In genomic region chr18:13548106-13548819, GRCh38 we compare ENCODE assay signal across 15 cellular contexts.
DNase-seq lines count a peak whose midpoint lies in the region; ATAC-seq and TF ChIP-seq lines count a peak whose summit lies in the region.
"Had no signal": no experiment of that assay in that cellular context is flagged by ENCODE, and none has a peak within 500 bp of the region (broad histone marks: within the 10 kb centered on the region; RNA-seq: fewer than 3 reads in every experiment).

No MANE protein-coding gene starts in this region.

- H3K4me1 Mint-ChIP-seq in endodermal cell = peaks cover 20% of the 10 kb centered on the region
- peaks cover 24% of the 10 kb centered on the region for H3K4me1 Mint-ChIP-seq in stimulated activated effector memory CD8-positive, alpha-beta T cell treated with anti-CD3 and anti-CD28 coated beads, Interleukin-12 subunit alpha, Interleukin-12 subunit beta, amount 100 ng/mL, for 72 hours
- H3K4me1 Mint-ChIP-seq: activated naive CD4-positive, alpha-beta T cell treated with anti-CD3 and anti-CD28 coated beads, Interleukin-2, amount 10 ng/mL, durations not matched to agents 7 days and 5 days had no signal

- H3K27me3 Mint-ChIP-seq in endodermal cell (ENCODE audit: insufficient read depth) = no peaks in the 10 kb centered on the region

- peak; percentile 13 for DNase-seq in DMS 273 (lab: John Stamatoyannopoulos, UW; ENCODE audit: unreplicated experiment)
- no peak for DNase-seq in DMS 273 treated with DMSO at 0.1 percent for 48 hours (lab: John Stamatoyannopoulos, UW)
- peak; percentile 19 for DNase-seq in KBM-7
- DNase-seq in endodermal cell = peak; percentile 46
- no peak for DNase-seq in stimulated activated effector memory CD8-positive, alpha-beta T cell treated with anti-CD3 and anti-CD28 coated beads, Interleukin-12 subunit alpha, Interleukin-12 subunit beta, amount 100 ng/mL, for 72 hours (ENCODE audit: low spot score in 2 of 2)
- DNase-seq in OCI-M2 (lab: John Stamatoyannopoulos, UW; ENCODE audit: unreplicated experiment) = no peak
- DNase-seq: activated naive CD4-positive, alpha-beta T cell treated with anti-CD3 and anti-CD28 coated beads, Interleukin-2, amount 10 ng/mL, durations not matched to agents 7 days and 5 days; brain microvascular endothelial cell; NCI-H82; Right ventricle myocardium superior had no signal

- H3K4me3 Mint-ChIP-seq in endodermal cell = no peak overlapping the region
- H3K4me3 Mint-ChIP-seq in stimulated activated effector memory CD8-positive, alpha-beta T cell treated with anti-CD3 and anti-CD28 coated beads, Interleukin-12 subunit alpha, Interleukin-12 subunit beta, amount 100 ng/mL, for 72 hours = no peak overlapping the region
- H3K4me3 Mint-ChIP-seq: activated naive CD4-positive, alpha-beta T cell treated with anti-CD3 and anti-CD28 coated beads, Interleukin-2, amount 10 ng/mL, durations not matched to agents 7 days and 5 days; T-helper 2 cell treated with Interferon-gamma antibody and Interleukin-4, amounts not matched to agents 5 μg/mL and 100 μg/mL, for 36 hours had no signal

- no peak for TF ChIP-seq CTCF in endodermal cell (conservative IDR thresholded peaks at IDR 0.05)

- H3K36me3 Mint-ChIP-seq in endodermal cell (ENCODE audit: low read depth) = no peaks in the 10 kb centered on the region
- H3K36me3 Mint-ChIP-seq in stimulated activated effector memory CD8-positive, alpha-beta T cell treated with anti-CD3 and anti-CD28 coated beads, Interleukin-12 subunit alpha, Interleukin-12 subunit beta, amount 100 ng/mL, for 72 hours = no peaks in the 10 kb centered on the region

- no peaks in the 10 kb centered on the region for H3K27me3 ChIP-seq in endodermal cell (ENCODE audit: control insufficient read depth, insufficient read depth, low read length, poor library complexity, severe bottlenecking)
- H3K27me3 ChIP-seq: brain microvascular endothelial cell had no signal

- no peak overlapping the region for H3K27ac ChIP-seq in endodermal cell (ENCODE audit: low read depth, low read length)
- H3K27ac ChIP-seq: 22Rv1, brain microvascular endothelial cell had no signal

- ATAC-seq in stimulated activated effector memory CD8-positive, alpha-beta T cell treated with anti-CD3 and anti-CD28 coated beads, Interleukin-12 subunit alpha, Interleukin-12 subunit beta, amount 100 ng/mL, for 72 hours = peak; percentile 43
- no peak for ATAC-seq in GM19023 (IDR thresholded peaks at IDR 0.05; ENCODE audit: unreplicated experiment)
- no peak for ATAC-seq in GM21528 (IDR thresholded peaks at IDR 0.05; ENCODE audit: low FRiP score, unreplicated experiment)

- no peak overlapping the region for H3K9ac ChIP-seq in endodermal cell (ENCODE audit: extremely low read depth, low read length, poor library complexity, severe bottlenecking)

- H3K4me1 ChIP-seq in endodermal cell (ENCODE audit: control insufficient read depth, insufficient read depth, low read length) = no peaks in the 10 kb centered on the region

- no peak overlapping the region for H3K4me3 ChIP-seq in endodermal cell (ENCODE audit: low read length)

- 87 to 100% methylated on average over 1 to 5 of the region's 5 CpGs for WGBS in endodermal cell (ENCODE audit: insufficient coverage in 1 of 2, insufficient read length in 1 of 2), 2 experiments

- H3K9me3 ChIP-seq in endodermal cell (ENCODE audit: control insufficient read depth, low read length) = peaks cover 6% of the 10 kb centered on the region

- H3K36me3 ChIP-seq in endodermal cell (ENCODE audit: control insufficient read depth, insufficient read depth, low read length) = no peaks in the 10 kb centered on the region
- H3K36me3 ChIP-seq: brain microvascular endothelial cell had no signal

- no peak overlapping the region for H3K27ac Mint-ChIP-seq in endodermal cell
- H3K27ac Mint-ChIP-seq in stimulated activated effector memory CD8-positive, alpha-beta T cell treated with anti-CD3 and anti-CD28 coated beads, Interleukin-12 subunit alpha, Interleukin-12 subunit beta, amount 100 ng/mL, for 72 hours = no peak overlapping the region
- H3K27ac Mint-ChIP-seq: activated naive CD4-positive, alpha-beta T cell treated with anti-CD3 and anti-CD28 coated beads, Interleukin-2, amount 10 ng/mL, durations not matched to agents 7 days and 5 days; progenitor cell of endocrine pancreas; T-helper 2 cell treated with Interferon-gamma antibody and Interleukin-4, amounts not matched to agents 5 μg/mL and 100 μg/mL, for 36 hours had no signal

- peaks cover 4% of the 10 kb centered on the region for H3K9me3 Mint-ChIP-seq in endodermal cell
- no peaks in the 10 kb centered on the region for H3K9me3 Mint-ChIP-seq in stimulated activated effector memory CD8-positive, alpha-beta T cell treated with anti-CD3 and anti-CD28 coated beads, Interleukin-12 subunit alpha, Interleukin-12 subunit beta, amount 100 ng/mL, for 72 hours
- H3K9me3 Mint-ChIP-seq: T-helper 2 cell treated with Interferon-gamma antibody and Interleukin-4, amounts not matched to agents 5 μg/mL and 100 μg/mL, for 36 hours had no signal

- in situ Hi-C loops in KBM-7 (cut with MboI; ENCODE audit: low pct_unique_long_range_greater_than_20kb, low sequenced_read_pairs) = no loop called here

Comparison
In these comparisons a context has a peak if more than half of its experiments do, and no peak if none do; other contexts are left out.
1. DNase-seq: peak in DMS 273 (single experiment), KBM-7 (single experiment) and endodermal cell (single experiment); none in DMS 273 treated with DMSO at 0.1 percent for 48 hours (single experiment), stimulated activated effector memory CD8-positive, alpha-beta T cell treated with anti-CD3 and anti-CD28 coated beads, Interleukin-12 subunit alpha, Interleukin-12 subunit beta, amount 100 ng/mL, for 72 hours (0 of 2) and OCI-M2 (single experiment).